In genomic region chr1:203440780-203441179, GRCh38 we compare ENCODE assay signal across 8 cellular contexts. TPM values are rescaled to one million over a fixed set of nuclear protein-coding genes. Genes with fewer than 3 reads are reported as not detected.
DNase-seq lines count a peak whose midpoint lies in the region; ATAC-seq, FAIRE-seq and TF ChIP-seq lines count a peak whose summit lies in the region.

No MANE protein-coding gene starts in this region.

- peaks cover 2% of the 10 kb centered on the region for H3K36me3 Mint-ChIP-seq in astrocyte (ENCODE audit: low read depth, unreplicated experiment)
- H3K36me3 Mint-ChIP-seq in stimulated activated naive B cell treated with anti-CD40 and anti-IgM and Interleukin-4, amounts not matched to agents 10 μg/mL and 1 μg/mL and 100 μg/mL, for 72 hours: peaks cover 4 to 5% of the 10 kb centered on the region in 2 donors

- no peak for FAIRE-seq in astrocyte (lab: Jason Lieb, UNC)

- H3K4me2 ChIP-seq in astrocyte (ENCODE audit: low read length): peak overlapping the region; percentile 36

- H3K36me3 ChIP-seq in astrocyte (ENCODE audit: insufficient read depth, low read length): no peaks in the 10 kb centered on the region

- DNase-seq in CD1c-positive myeloid dendritic cell (ENCODE audit: extremely low spot score): peak; percentile 27
- peak; percentile 8 for DNase-seq in HS-5 (ENCODE audit: low read depth)
- DNase-seq in astrocyte (ENCODE audit: low read depth): peak; percentile 58
- DNase-seq in iPS-NIHi7 (ENCODE audit: extremely low spot score): peak; percentile 62
- no peak for DNase-seq in stimulated activated naive B cell treated with anti-CD40 and anti-IgM and Interleukin-4, amounts not matched to agents 10 μg/mL and 1 μg/mL and 100 μg/mL, for 72 hours
- DNase-seq in Kasumi-1 (lab: John Stamatoyannopoulos, UW): no peak

- H3K27me3 ChIP-seq in astrocyte (ENCODE audit: insufficient read depth, low read length): peaks cover 17% of the 10 kb centered on the region

- H4K20me1 ChIP-seq in astrocyte (ENCODE audit: insufficient read depth, low read length): no peaks in the 10 kb centered on the region

- H3K27ac Mint-ChIP-seq in astrocyte (ENCODE audit: unreplicated experiment): no peak overlapping the region
- no peak overlapping the region for H3K27ac Mint-ChIP-seq in stimulated activated naive B cell treated with anti-CD40 and anti-IgM and Interleukin-4, amounts not matched to agents 10 μg/mL and 1 μg/mL and 100 μg/mL, for 72 hours

- H3K4me3 ChIP-seq in astrocyte (ENCODE audit: insufficient read depth, low read depth, low read length): no peak overlapping the region

- H3K9me3 Mint-ChIP-seq in astrocyte (ENCODE audit: unreplicated experiment): peaks cover 21% of the 10 kb centered on the region
- H3K9me3 Mint-ChIP-seq in stimulated activated naive B cell treated with anti-CD40 and anti-IgM and Interleukin-4, amounts not matched to agents 10 μg/mL and 1 μg/mL and 100 μg/mL, for 72 hours: peaks cover 4% of the 10 kb centered on the region in 2 donors

- peak; percentile 73 to 77 for ATAC-seq in stimulated activated naive B cell treated with anti-CD40 and anti-IgM and Interleukin-4, amounts not matched to agents 10 μg/mL and 1 μg/mL and 100 μg/mL, for 72 hours (replicated peaks)
- ATAC-seq in HG03108 (IDR thresholded peaks at IDR 0.05; ENCODE audit: unreplicated experiment) (no peak), HG02610 (IDR thresholded peaks at IDR 0.05; ENCODE audit: unreplicated experiment) (no peak)

- peaks cover 7% of the 10 kb centered on the region for H3K4me1 ChIP-seq in astrocyte (ENCODE audit: insufficient read depth, low read length)

- no peak overlapping the region for H3K27ac ChIP-seq in astrocyte (ENCODE audit: low read depth, low read length)

- no peaks in the 10 kb centered on the region for H3K79me2 ChIP-seq in astrocyte (ENCODE audit: insufficient read depth, low read length)

- no peak overlapping the region for H2AFZ ChIP-seq in astrocyte (ENCODE audit: low read depth, low read length)

- no peak overlapping the region for H3K9ac ChIP-seq in astrocyte (ENCODE audit: low read length)

- H3K4me1 Mint-ChIP-seq in astrocyte (ENCODE audit: low read depth, unreplicated experiment): peaks cover 13% of the 10 kb centered on the region
- no peaks in the 10 kb centered on the region for H3K4me1 Mint-ChIP-seq in stimulated activated naive B cell treated with anti-CD40 and anti-IgM and Interleukin-4, amounts not matched to agents 10 μg/mL and 1 μg/mL and 100 μg/mL, for 72 hours

- peaks cover 3% of the 10 kb centered on the region for H3K9me3 ChIP-seq in astrocyte (ENCODE audit: insufficient read depth, low read depth, low read length)

- peak; percentile 22 for TF ChIP-seq CTCF in astrocyte (IDR thresholded peaks at IDR 0.05; ENCODE audit: insufficient read depth, low read depth, low read length)

- H3K4me3 Mint-ChIP-seq in astrocyte (ENCODE audit: unreplicated experiment): no peak overlapping the region
- H3K4me3 Mint-ChIP-seq in stimulated activated naive B cell treated with anti-CD40 and anti-IgM and Interleukin-4, amounts not matched to agents 10 μg/mL and 1 μg/mL and 100 μg/mL, for 72 hours: no peak overlapping the region

- H3K27me3 Mint-ChIP-seq in astrocyte (ENCODE audit: low read depth, unreplicated experiment): peaks cover 21% of the 10 kb centered on the region
- peaks cover 26 to 32% of the 10 kb centered on the region in 2 donors for H3K27me3 Mint-ChIP-seq in stimulated activated naive B cell treated with anti-CD40 and anti-IgM and Interleukin-4, amounts not matched to agents 10 μg/mL and 1 μg/mL and 100 μg/mL, for 72 hours

RNA-seq across cellular contexts. Expression of gene PRELP, which starts 34.8 kb away (rescaled TPM):
- 0.07 TPM in 1 of 2 replicates, not detected in the other for total RNA-seq in astrocyte

RNA-seq across cellular contexts. Expression of gene OPTC, which starts 53.2 kb away (rescaled TPM):
- total RNA-seq in astrocyte: not detected in 2 replicates

Comparison
In these comparisons a context has a peak if more than half of its experiments do, and no peak if none do; other contexts are left out.
1. DNase-seq: peak in CD1c-positive myeloid dendritic cell (single experiment), HS-5 (single experiment), astrocyte (single experiment) and iPS-NIHi7 (single experiment); none in stimulated activated naive B cell treated with anti-CD40 and anti-IgM and Interleukin-4, amounts not matched to agents 10 μg/mL and 1 μg/mL and 100 μg/mL, for 72 hours (single experiment) and Kasumi-1 (0 of 2).
2. ATAC-seq: peak in stimulated activated naive B cell treated with anti-CD40 and anti-IgM and Interleukin-4, amounts not matched to agents 10 μg/mL and 1 μg/mL and 100 μg/mL, for 72 hours (2 of 2); none in HG03108 (single experiment) and HG02610 (single experiment).